1 cellular context compared by ENCODE assay signal in genomic region chr18:78565240-78565639, GRCh38.
A peak's percentile ranks its signal among the peaks of the same experiment; 100 is the strongest.
TF ChIP-seq lines count a peak whose summit lies in the region.

No MANE protein-coding gene starts in this region.

TF ChIP-seq in endothelial cell of umbilical vein, 7 proteins besides CTCF, POLR2A, EP300 and RAD21:
- TF ChIP-seq MAX (IDR thresholded peaks at IDR 0.05; ENCODE audit: insufficient read depth, insufficient read length): peak; percentile 26
- TF ChIP-seq JUN (IDR thresholded peaks at IDR 0.05; ENCODE audit: borderline replicate concordance, insufficient read depth, insufficient read length, low read depth): no peak
